26 cellular contexts compared by ENCODE assay signal in genomic region chr4:19913670-19914069, GRCh38.
"Had no signal": no experiment of that assay in that cellular context is flagged by ENCODE, and none has a peak within 500 bp of the region (broad histone marks: within the 10 kb centered on the region; RNA-seq: fewer than 3 reads in every experiment).

No MANE protein-coding gene starts in this region.

- H3K4me3 ChIP-seq: esophagus squamous epithelium, pancreas, prostate gland, stomach, suprapubic skin, tibial artery had no signal

- ATAC-seq: left colon; pancreas; stimulated activated naive B cell treated with anti-CD40 and anti-IgM and Interleukin-4, amounts not matched to agents 10 μg/mL and 1 μg/mL and 100 μg/mL, for 72 hours had no signal

- FAIRE-seq: frontal cortex, islet of Langerhans, pancreas, TTC549 had no signal

- H3K9me3 ChIP-seq: esophagus squamous epithelium, pancreas, prostate gland, suprapubic skin, tibial artery had no signal

- H3K27me3 ChIP-seq: esophagus squamous epithelium, pancreas, stomach, suprapubic skin, tibial artery had no signal

- H3K4me1 ChIP-seq: esophagus squamous epithelium, pancreas, prostate gland, stomach, suprapubic skin, tibial artery had no signal

- DNase-seq: activated CD4-positive, alpha-beta T cell treated with anti-CD3 and anti-CD28 coated beads for 48 hours; activated CD4-positive, alpha-beta T cell treated with anti-CD3 and anti-CD28 coated beads, Interleukin-2, amount 50 U/mL, for 48 hours; activated CD8-positive, alpha-beta memory T cell treated with anti-CD3 and anti-CD28 coated beads for 24 hours; activated gamma-delta T cell; activated naive CD4-positive, alpha-beta T cell treated with anti-CD3 and anti-CD28 coated beads, Interleukin-2, amount 10 ng/mL, durations not matched to agents 7 days and 5 days; activated naive CD8-positive, alpha-beta T cell treated with anti-CD3 and anti-CD28 coated beads, Interleukin-2, amount 10 ng/mL, durations not matched to agents 7 days and 5 days; amniotic stem cell; central memory CD4-positive, alpha-beta T cell; endodermal cell; esophagus squamous epithelium; left colon; naive B cell; nucleus accumbens; pancreas; stimulated activated CD4-positive, alpha-beta T cell treated with anti-CD3 and anti-CD28 coated beads, Interleukin-15, amount 100 ng/mL, for 24 hours; stimulated activated CD4-positive, alpha-beta T cell treated with anti-CD3 and anti-CD28 coated beads, Interleukin-2, amount 100 ng/mL, for 24 hours; stimulated activated naive B cell treated with anti-CD40 and anti-IgM and Interleukin-4, amounts not matched to agents 10 μg/mL and 1 μg/mL and 100 μg/mL, for 72 hours; stomach; T-helper 9 cell; tibial artery had no signal

- H3K27ac ChIP-seq: esophagus squamous epithelium, pancreas, prostate gland, stomach, suprapubic skin, tibial artery, VCaP had no signal

- H3K36me3 ChIP-seq: esophagus squamous epithelium, pancreas, prostate gland, stomach, suprapubic skin, tibial artery had no signal
